23 cellular contexts compared by ENCODE assay signal in genomic region chr11:93653080-93653479, GRCh38. TPM values are rescaled to one million over a fixed set of nuclear protein-coding genes. Genes with fewer than 3 reads are reported as not detected.
A peak's percentile ranks its signal among the peaks of the same experiment; 100 is the strongest.
DNase-seq lines count a peak whose midpoint lies in the region; ATAC-seq and TF ChIP-seq lines count a peak whose summit lies in the region.
"Had no signal": no experiment of that assay in that cellular context is flagged by ENCODE, and none has a peak within 500 bp of the region (broad histone marks: within the 10 kb centered on the region; RNA-seq: fewer than 3 reads in every experiment).

No MANE protein-coding gene starts in this region.

- peak; percentile 60 for ATAC-seq in GM18517 (IDR thresholded peaks at IDR 0.05; ENCODE audit: unreplicated experiment)
- ATAC-seq in GM19395 (IDR thresholded peaks at IDR 0.05; ENCODE audit: unreplicated experiment): peak; percentile 81
- ATAC-seq in HG02852 (IDR thresholded peaks at IDR 0.05; ENCODE audit: unreplicated experiment): peak; percentile 78
- no peak for ATAC-seq in naive thymus-derived CD4-positive, alpha-beta T cell
- no peak for ATAC-seq in GM19328 (IDR thresholded peaks at IDR 0.05; ENCODE audit: unreplicated experiment)
- ATAC-seq: body of pancreas had no signal

- H3K4me1 ChIP-seq in OCI-LY3 (ENCODE audit: low read length): peaks cover 24% of the 10 kb centered on the region
- no peaks in the 10 kb centered on the region for H3K4me1 ChIP-seq in naive thymus-derived CD4-positive, alpha-beta T cell (ENCODE audit: control insufficient read depth in 2 of 2, insufficient read depth in 2 of 2, low read length in 2 of 2)
- H3K4me1 ChIP-seq: body of pancreas, testis had no signal

- no peaks in the 10 kb centered on the region for H3K36me3 Mint-ChIP-seq in naive thymus-derived CD4-positive, alpha-beta T cell
- H3K36me3 Mint-ChIP-seq: activated naive CD8-positive, alpha-beta T cell treated with anti-CD3 and anti-CD28 coated beads for 36 hours had no signal

- no peak for TF ChIP-seq CTCF in OCI-LY3 (IDR thresholded peaks at IDR 0.05; ENCODE audit: low read depth, low read length)

- H3K4me3 Mint-ChIP-seq in naive thymus-derived CD4-positive, alpha-beta T cell: no peak overlapping the region
- H3K4me3 Mint-ChIP-seq: activated naive CD8-positive, alpha-beta T cell treated with anti-CD3 and anti-CD28 coated beads for 36 hours had no signal

- H3K4me3 ChIP-seq in OCI-LY3 (ENCODE audit: low read length): no peak overlapping the region
- no peak overlapping the region for H3K4me3 ChIP-seq in naive thymus-derived CD4-positive, alpha-beta T cell (ENCODE audit: low read length)
- H3K4me3 ChIP-seq: body of pancreas, hepatocyte, skin epidermis, testis had no signal

- H3K27ac ChIP-seq in OCI-LY3 (ENCODE audit: low read length): no peak overlapping the region
- no peak overlapping the region for H3K27ac ChIP-seq in naive thymus-derived CD4-positive, alpha-beta T cell (ENCODE audit: low read depth, low read length)
- H3K27ac ChIP-seq: body of pancreas, hepatocyte, skin epidermis, testis had no signal

- no peaks in the 10 kb centered on the region for H3K79me2 ChIP-seq in OCI-LY3 (ENCODE audit: low read length)
- H3K79me2 ChIP-seq: hepatocyte had no signal

- H3K27me3 Mint-ChIP-seq in naive thymus-derived CD4-positive, alpha-beta T cell: peaks cover 0 to 42% (median 4%) of the 10 kb centered on the region in 5 donors
- H3K27me3 Mint-ChIP-seq: activated naive CD8-positive, alpha-beta T cell treated with anti-CD3 and anti-CD28 coated beads for 36 hours had no signal

- H3K27ac Mint-ChIP-seq in naive thymus-derived CD4-positive, alpha-beta T cell: no peak overlapping the region
- H3K27ac Mint-ChIP-seq: activated naive CD8-positive, alpha-beta T cell treated with anti-CD3 and anti-CD28 coated beads for 36 hours had no signal

- peaks cover 0 to 14% (median 8%) of the 10 kb centered on the region in 7 donors for H3K4me1 Mint-ChIP-seq in naive thymus-derived CD4-positive, alpha-beta T cell
- H3K4me1 Mint-ChIP-seq: activated naive CD8-positive, alpha-beta T cell treated with anti-CD3 and anti-CD28 coated beads for 36 hours had no signal

- H4K20me1 ChIP-seq in OCI-LY3 (ENCODE audit: insufficient read depth, low read length): no peaks in the 10 kb centered on the region

- CTCF ChIA-PET in naive thymus-derived CD4-positive, alpha-beta T cell (lab: Charles Lee): interaction anchor here (0.6 to 2.3 kb wide), 11 partner anchors 9 to 453 kb away, joined by 3 to 13 read pairs (median 4); partner anchors contain the start of gene CEP295

- peaks cover 0 to 1% (median 0%) of the 10 kb centered on the region in 11 donors for H3K9me3 Mint-ChIP-seq in naive thymus-derived CD4-positive, alpha-beta T cell
- H3K9me3 Mint-ChIP-seq: activated naive CD8-positive, alpha-beta T cell treated with anti-CD3 and anti-CD28 coated beads for 36 hours had no signal

- H2AFZ ChIP-seq in OCI-LY3 (ENCODE audit: low read depth, low read length): no peak overlapping the region
- H2AFZ ChIP-seq: hepatocyte had no signal

- no peak overlapping the region for H3K9ac ChIP-seq in OCI-LY3 (ENCODE audit: low read length)

- H3K27me3 ChIP-seq in OCI-LY3 (ENCODE audit: low read depth, low read length): no peaks in the 10 kb centered on the region
- H3K27me3 ChIP-seq in naive thymus-derived CD4-positive, alpha-beta T cell (ENCODE audit: control insufficient read depth in 2 of 2, insufficient read depth in 2 of 2, low read length in 2 of 2): no peaks in the 10 kb centered on the region
- H3K27me3 ChIP-seq: body of pancreas, hepatocyte, testis had no signal

- POLR2A ChIA-PET in naive thymus-derived CD4-positive, alpha-beta T cell (lab: Charles Lee): interaction anchor here (0.7 kb wide), 1 partner anchor 8 kb away, joined by 3 read pairs; the partner anchor contains the start of gene CEP295

- DNase-seq in naive thymus-derived CD4-positive, alpha-beta T cell: no peak
- no peak for DNase-seq in putamen (ENCODE audit: low spot score)
- DNase-seq: activated CD4-positive, CD25-positive, alpha-beta regulatory T cell treated with anti-CD3 and anti-CD28 coated beads, Interleukin-2, amount 50 U/mL, for 72 hours; activated CD8-positive, alpha-beta memory T cell treated with anti-CD3 and anti-CD28 coated beads, Interleukin-2, amount 50 U/mL, for 4 hours; activated naive CD8-positive, alpha-beta T cell treated with anti-CD3 and anti-CD28 coated beads for 36 hours; body of pancreas; islet precursor cell; KG1; mammary epithelial cell; NCI-H2081; NCI-H524 treated with DMSO at 0.1 percent for 48 hours; PC-3; posterior cingulate gyrus; stimulated activated CD4-positive, alpha-beta T cell treated with anti-CD3 and anti-CD28 coated beads, Interleukin-4, amount 100 ng/mL, for 4 hours; stimulated activated CD8-positive, alpha-beta memory T cell treated with anti-CD3 and anti-CD28 coated beads, Interleukin-4, amount 100 ng/mL, for 48 hours; testis had no signal

- no peaks in the 10 kb centered on the region for H3K36me3 ChIP-seq in OCI-LY3 (replicated peaks; ENCODE audit: low read depth, low read length)
- H3K36me3 ChIP-seq in naive thymus-derived CD4-positive, alpha-beta T cell (ENCODE audit: control insufficient read depth in 2 of 3, insufficient read depth in 3 of 3, low read length in 3 of 3): no peaks in the 10 kb centered on the region

- intact Hi-C loops in naive thymus-derived CD4-positive, alpha-beta T cell (cut with micrococcal nuclease): loop anchor here (2.0 to 5.0 kb wide), 2 partner anchors 110 to 701 kb away; partner anchors contain the start of gene SMCO4 (in 1 of the 2)

- no peaks in the 10 kb centered on the region for H3K9me3 ChIP-seq in OCI-LY3 (ENCODE audit: insufficient read depth, low read length)
- no peaks in the 10 kb centered on the region for H3K9me3 ChIP-seq in naive thymus-derived CD4-positive, alpha-beta T cell (ENCODE audit: control insufficient read depth in 2 of 3, low read length in 3 of 3)
- H3K9me3 ChIP-seq: body of pancreas, testis had no signal

- H3K4me2 ChIP-seq in OCI-LY3 (ENCODE audit: low read length): peak overlapping the region; percentile 37
- H3K4me2 ChIP-seq: hepatocyte had no signal

RNA-seq across cellular contexts. Expression of gene CEP295, which starts 8.4 kb away (rescaled TPM):
- total RNA-seq in naive thymus-derived CD4-positive, alpha-beta T cell: 10 to 100 TPM; 11.9 to 25.0 (median 14.5) TPM
- polyA plus RNA-seq in naive thymus-derived CD4-positive, alpha-beta T cell: 1 to 10 TPM; 1.3 to 3.1 TPM

Comparison
In these comparisons a context has a peak if more than half of its experiments do, and no peak if none do; other contexts are left out.
1. ATAC-seq: peak in GM18517 (single experiment), GM19395 (single experiment) and HG02852 (single experiment); none in naive thymus-derived CD4-positive, alpha-beta T cell (single experiment) and GM19328 (single experiment).